10 cellular contexts compared by ENCODE assay signal in genomic region chr18:48621815-48622555, GRCh38.
DNase-seq lines count a peak whose midpoint lies in the region; ATAC-seq, FAIRE-seq and TF ChIP-seq lines count a peak whose summit lies in the region.
"Had no signal": no experiment of that assay in that cellular context is flagged by ENCODE, and none has a peak within 500 bp of the region (broad histone marks: within the 10 kb centered on the region; RNA-seq: fewer than 3 reads in every experiment).

No MANE protein-coding gene starts in this region.

- H3K4me3 ChIP-seq in DOHH2 (ENCODE audit: low read length) (peak overlapping the region; percentile 55), H1 (ENCODE audit: extremely low read depth in 1 of 4, insufficient read depth in 2 of 4, low read depth in 3 of 4, low read length in 4 of 4) (no peak overlapping the region)
- H3K4me3 ChIP-seq: skin epidermis had no signal

- H3K23ac ChIP-seq in H1 (ENCODE audit: insufficient read length): no peak overlapping the region

- no peak overlapping the region for H4K5ac ChIP-seq in H1 (ENCODE audit: insufficient read length, low read depth, low read length)

- 0 out of 2 replicates have a peak overlapping the region, but pooled peaks have one; percentile 32 for H2AK5ac ChIP-seq in H1 (ENCODE audit: low read depth, low read length)

- H3K9me2 ChIP-seq in DOHH2 (replicated peaks; ENCODE audit: control insufficient read depth, low read length): no peaks in the 10 kb centered on the region

- H3K4me1 ChIP-seq in DOHH2 (ENCODE audit: control insufficient read depth, low read length) (peaks cover 44% of the 10 kb centered on the region), H1 (replicated peaks in 1 of 4; ENCODE audit: control insufficient read depth in 3 of 4, insufficient read depth in 4 of 4, low read length in 3 of 4) (peaks cover 0 to 10% (median 5%) of the 10 kb centered on the region in 4 experiments; a peak in 5 of 7 replicates)

- ATAC-seq in HG02759 (IDR thresholded peaks at IDR 0.05; ENCODE audit: unreplicated experiment): no peak

- H3K4me2 ChIP-seq in DOHH2 (ENCODE audit: low read length) (peak overlapping the region; percentile 76), H1 (ENCODE audit: insufficient read depth in 1 of 2, low read depth in 2 of 2, low read length in 2 of 2) (no peak overlapping the region)

- H3K18ac ChIP-seq in H1 (ENCODE audit: extremely low read depth, low read length): no peak overlapping the region; the same call in 1 of the 2 replicates

- no peak overlapping the region for H4K91ac ChIP-seq in H1 (replicated peaks; ENCODE audit: insufficient read length, low read length)

- H2BK15ac ChIP-seq in H1 (ENCODE audit: low read length): no peak overlapping the region

- no peak overlapping the region for H2BK120ac ChIP-seq in H1 (replicated peaks; ENCODE audit: low read depth, low read length)

- H3K79me2 ChIP-seq in DOHH2 (ENCODE audit: control insufficient read depth, low read length) (no peaks in the 10 kb centered on the region), H1 (ENCODE audit: control insufficient read depth in 1 of 2, insufficient read depth in 2 of 2, low read length in 2 of 2) (no peaks in the 10 kb centered on the region; a peak in 1 of 4 replicates)

- WGBS in H1 (ENCODE audit: extremely low coverage in 1 of 2, insufficient coverage in 1 of 2, insufficient read length in 1 of 2, insufficient replicate concordance in 2 of 2, low coverage in 1 of 2, low lambda C conversion rate in 2 of 2, missing lambda C conversion rate in 1 of 2), 2 experiments: 85% methylated on average over 11 of the region's 11 CpGs; no CpG with 5 or more reads in 1 of the 2 experiments

- CTCF ChIA-PET in H1 (lab: Charles Lee; ENCODE audit: partially characterized antibody): interaction anchor here (0.8 to 4.7 kb wide), 5 partner anchors 16 to 146 kb away, joined by 3 to 39 read pairs (median 4); no protein-coding TSS in a partner anchor

- no peak for FAIRE-seq in H1 (lab: Jason Lieb, UNC)

- no peak overlapping the region for H3K14ac ChIP-seq in H1 (ENCODE audit: insufficient read length)

- H2BK12ac ChIP-seq in H1 (ENCODE audit: low read depth, low read length): 0 out of 2 replicates have a peak overlapping the region, but pooled peaks have one; percentile 39

- TF ChIP-seq RAD21 in H1 (IDR thresholded peaks at IDR 0.05 in 1 of 2, conservative IDR thresholded peaks at IDR 0.05 in 1 of 2; ENCODE audit: low read depth in 2 of 2, low read length in 2 of 2): no peak

- no peaks in the 10 kb centered on the region for H3K23me2 ChIP-seq in H1 (ENCODE audit: low read depth, low read length)

- TF ChIP-seq CTCF in DOHH2 (IDR thresholded peaks at IDR 0.05; ENCODE audit: low read depth, low read length, poor library complexity, severe bottlenecking) (no peak), H1 (IDR thresholded peaks at IDR 0.05; ENCODE audit: control extremely low read depth in 1 of 3, insufficient read depth in 1 of 3, low read depth in 1 of 3, low read length in 3 of 3) (no peak)

- H2AFZ ChIP-seq in H1 (ENCODE audit: low read length): no peak overlapping the region

- TF ChIP-seq EP300 in H1 (IDR thresholded peaks at IDR 0.05; ENCODE audit: borderline replicate concordance in 1 of 2, low read depth in 2 of 2, low read length in 2 of 2): no peak

- 0 out of 2 replicates have a peak, but pooled peaks cover under 1% of the 10 kb centered on the region for H4K20me1 ChIP-seq in DOHH2 (ENCODE audit: control insufficient read depth, insufficient read depth, low read depth, low read length)
- H4K20me1 ChIP-seq in H1 (replicated peaks in 1 of 2; ENCODE audit: control insufficient read depth in 1 of 2, insufficient read depth in 2 of 2, low read length in 2 of 2): no peaks in the 10 kb centered on the region

- 0 out of 2 replicates have a peak overlapping the region, but pooled peaks have one; percentile 48 for H2BK20ac ChIP-seq in H1 (ENCODE audit: low read length)

- no peak overlapping the region for H4K8ac ChIP-seq in H1 (ENCODE audit: extremely low read depth, insufficient read depth, low read length)

- H3K27me3 ChIP-seq in DOHH2 (ENCODE audit: control insufficient read depth, low read length) (no peaks in the 10 kb centered on the region), H1 (replicated peaks in 1 of 4; ENCODE audit: control insufficient read depth in 3 of 4, extremely low read depth in 1 of 4, insufficient read depth in 3 of 4, low read length in 3 of 4) (no peaks in the 10 kb centered on the region)

- no peak overlapping the region for H3K56ac ChIP-seq in H1 (replicated peaks; ENCODE audit: insufficient read length, low read depth, low read length)

- POLR2A ChIA-PET in H1 (lab: Charles Lee; ENCODE audit: partially characterized antibody): no interaction called here

- H3K9ac ChIP-seq in H1 (replicated peaks in 1 of 4; ENCODE audit: extremely low read depth in 1 of 4, low read depth in 3 of 4, low read length in 3 of 4): no peak overlapping the region; a peak in 1 of 7 replicates

- H3K27ac ChIP-seq in DOHH2 (ENCODE audit: low read depth, low read length): peak overlapping the region; percentile 72
- H3K27ac ChIP-seq in H1 (ENCODE audit: low read depth, low read length): no peak overlapping the region

- no peaks in the 10 kb centered on the region for H3K79me1 ChIP-seq in H1 (ENCODE audit: low read depth, low read length)

- H2BK5ac ChIP-seq in H1 (ENCODE audit: low read depth, low read length): 0 out of 2 replicates have a peak overlapping the region, but pooled peaks have one; percentile 44

- DNase-seq in NAMALWA (ENCODE audit: low spot score) (peak; percentile 59), H1 (ENCODE audit: low read depth in 1 of 2, low spot score in 2 of 2) (no peak), renal cortical epithelial cell (ENCODE audit: low read depth) (peak; percentile 28), putamen (ENCODE audit: low spot score) (no peak), CD1c-positive myeloid dendritic cell (ENCODE audit: extremely low spot score) (no peak), NCI-H2227 (lab: John Stamatoyannopoulos, UW; ENCODE audit: unreplicated experiment) (no peak)
- DNase-seq: SIG-M5 had no signal

- H3K36me3 ChIP-seq in DOHH2 (ENCODE audit: control insufficient read depth, low read length) (no peaks in the 10 kb centered on the region), H1 (ENCODE audit: control insufficient read depth in 2 of 4, insufficient read depth in 4 of 4, low read length in 3 of 4) (no peaks in the 10 kb centered on the region; a peak in 1 of 8 replicates)

- TF ChIP-seq POLR2A in H1 (IDR thresholded peaks at IDR 0.05; ENCODE audit: control extremely low read depth in 1 of 2, low read depth in 2 of 2, low read length in 2 of 2): no peak

- peaks cover 11% of the 10 kb centered on the region; the same call in 1 of the 2 replicates for H3F3A ChIP-seq in DOHH2 (ENCODE audit: control insufficient read depth, insufficient read depth)

- no peaks in the 10 kb centered on the region for H3K9me3 ChIP-seq in DOHH2 (ENCODE audit: control insufficient read depth, insufficient read depth, low read length)
- no peaks in the 10 kb centered on the region for H3K9me3 ChIP-seq in H1 (ENCODE audit: insufficient read depth in 2 of 2, low read depth in 1 of 2, low read length in 1 of 2)

- no peak overlapping the region for H3K4ac ChIP-seq in H1 (replicated peaks; ENCODE audit: insufficient read length, low read depth, low read length)

TF ChIP-seq in H1, 55 proteins besides CTCF, POLR2A, EP300 and RAD21:
- TF ChIP-seq HDAC2 (IDR thresholded peaks at IDR 0.05; ENCODE audit: borderline replicate concordance in 1 of 2, low read depth in 2 of 2, low read length in 2 of 2): no peak
- no peak for TF ChIP-seq RNF2 (IDR thresholded peaks at IDR 0.05; ENCODE audit: borderline replicate concordance, low read depth, low read length, missing control alignments, poor library complexity, severe bottlenecking)
- TF ChIP-seq E2F6 (IDR thresholded peaks at IDR 0.05): no peak
- no peak for TF ChIP-seq NANOG (IDR thresholded peaks at IDR 0.05; ENCODE audit: insufficient read depth, low read depth, low read length, poor library complexity, severe bottlenecking)
TF ChIP-seq in H1: peak in this region for 0.

Comparison
In these comparisons a context has a peak if more than half of its experiments do, and no peak if none do; other contexts are left out.
1. DNase-seq: peak in NAMALWA (single experiment) and renal cortical epithelial cell (single experiment); none in H1 (0 of 2), putamen (single experiment), CD1c-positive myeloid dendritic cell (single experiment) and NCI-H2227 (single experiment).